ENCODE assay signal across 11 cellular contexts in genomic region chr12:32444895-32445294, GRCh38. TPM values are rescaled to one million over a fixed set of nuclear protein-coding genes. Genes with fewer than 3 reads are reported as not detected.
A peak's percentile ranks its signal among the peaks of the same experiment; 100 is the strongest.
DNase-seq lines count a peak whose midpoint lies in the region; ATAC-seq and TF ChIP-seq lines count a peak whose summit lies in the region.
"Had no signal": no experiment of that assay in that cellular context is flagged by ENCODE, and none has a peak within 500 bp of the region (broad histone marks: within the 10 kb centered on the region; RNA-seq: fewer than 3 reads in every experiment).

No MANE protein-coding gene starts in this region.

- BruUV-seq in A673 (replicated peaks; lab: Mats Ljungman, UMichigan) (no TSS peak), HCT116 (replicated peaks; lab: Mats Ljungman, UMichigan) (no TSS peak)

- peak; percentile 80 for DNase-seq in A673 (ENCODE audit: low spot score)
- DNase-seq in HCT116 (ENCODE audit: low read depth, low spot score): peak; percentile 86
- DNase-seq in RPMI8226: peak; percentile 59
- peak; percentile 79 to 88 for DNase-seq in foreskin fibroblast
- no peak for DNase-seq in stimulated activated effector memory CD8-positive, alpha-beta T cell treated with anti-CD3 and anti-CD28 coated beads, Interleukin-12 subunit alpha, Interleukin-12 subunit beta, amount 100 ng/mL, for 72 hours (ENCODE audit: low spot score in 2 of 2)
- DNase-seq in activated naive CD4-positive, alpha-beta T cell treated with anti-CD3 and anti-CD28 coated beads, Interleukin-2, amount 50 U/mL, for 16 hours: no peak
- no peak for DNase-seq in GM19238 (ENCODE audit: insufficient read length, low spot score)
- no peak for DNase-seq in esophagus muscularis mucosa (ENCODE audit: extremely low spot score)
- DNase-seq: CD4-positive, alpha-beta T cell; thyroid gland had no signal

- H3K4me1 Mint-ChIP-seq in stimulated activated effector memory CD8-positive, alpha-beta T cell treated with anti-CD3 and anti-CD28 coated beads, Interleukin-12 subunit alpha, Interleukin-12 subunit beta, amount 100 ng/mL, for 72 hours: peaks cover 10% of the 10 kb centered on the region

- peaks cover 5% of the 10 kb centered on the region for H3K79me2 ChIP-seq in HCT116 (ENCODE audit: insufficient read depth, low read length)

- H2AFZ ChIP-seq in HCT116 (ENCODE audit: low read depth, low read length, poor library complexity, severe bottlenecking): no peak overlapping the region

- TF ChIP-seq CTCF in A673 (conservative IDR thresholded peaks at IDR 0.05; ENCODE audit: low read depth, low read length) (no peak), HCT116 (IDR thresholded peaks at IDR 0.05 in 2 of 3, conservative IDR thresholded peaks at IDR 0.05 in 1 of 3; ENCODE audit: borderline replicate concordance in 1 of 3, insufficient read depth in 1 of 3, low read depth in 2 of 3, low read length in 2 of 3) (no peak), foreskin fibroblast (IDR thresholded peaks at IDR 0.05; ENCODE audit: low read depth, low read length) (no peak), esophagus muscularis mucosa (IDR thresholded peaks at IDR 0.05) (no peak)

- peak; percentile 73 for ATAC-seq in HCT116
- ATAC-seq in stimulated activated effector memory CD8-positive, alpha-beta T cell treated with anti-CD3 and anti-CD28 coated beads, Interleukin-12 subunit alpha, Interleukin-12 subunit beta, amount 100 ng/mL, for 72 hours: no peak

- H3K4me1 ChIP-seq in A673 (ENCODE audit: insufficient read depth, low read length, poor library complexity, severe bottlenecking) (peaks cover 3% of the 10 kb centered on the region), HCT116 (ENCODE audit: control insufficient read depth in 1 of 2, insufficient read depth in 2 of 2, low read length in 2 of 2) (peaks cover 30 to 55% of the 10 kb centered on the region in 2 experiments), esophagus muscularis mucosa (peaks cover 4 to 17% (median 8%) of the 10 kb centered on the region in 4 donors)

- CTCF ChIA-PET in A673 (lab: Charles Lee) (no interaction called here), HCT116 (lab: Charles Lee) (no interaction called here)

- H3K4me3 ChIP-seq in A673 (ENCODE audit: low read depth, low read length, poor library complexity, severe bottlenecking): no peak overlapping the region
- H3K4me3 ChIP-seq in HCT116 (replicated peaks in 1 of 2; ENCODE audit: low read depth in 1 of 2, low read length in 2 of 2): no peak overlapping the region; a peak in 1 of 4 replicates
- H3K4me3 ChIP-seq in foreskin fibroblast (ENCODE audit: low read depth in 1 of 2, low read length in 2 of 2): no peak overlapping the region
- H3K4me3 ChIP-seq in esophagus muscularis mucosa: no peak overlapping the region
- H3K4me3 ChIP-seq: Peyer's patch, thyroid gland had no signal

- no peak overlapping the region for H3K9ac ChIP-seq in HCT116 (ENCODE audit: low read length)

- RAD21 ChIA-PET in HCT116 (lab: Charles Lee; ENCODE audit: low non-redundant PET in 1 of 2, low total read pairs in 2 of 2, uncharacterized antibody in 2 of 2, unreplicated experiment in 2 of 2): no interaction called here

- H3K9me2 ChIP-seq in HCT116 (ENCODE audit: insufficient read depth): no peaks in the 10 kb centered on the region

- intact Hi-C loops in A673 (cut with micrococcal nuclease; ENCODE audit: unreplicated experiment) (no loop called here), HCT116 (cut with micrococcal nuclease) (no loop called here), esophagus muscularis mucosa (cut with DNase I) (no loop called here)

- POLR2A ChIA-PET in A673 (lab: Charles Lee; ENCODE audit: low non-redundant PET): no interaction called here
- POLR2A ChIA-PET in HCT116 (lab: Charles Lee): no interaction called here

- WGBS in esophagus muscularis mucosa: 20% methylated on average over 2 of the region's 2 CpGs

- TF ChIP-seq POLR2A in HCT116 (IDR thresholded peaks at IDR 0.05; ENCODE audit: borderline replicate concordance, extremely low read depth, insufficient read depth, insufficient read length) (no peak), esophagus muscularis mucosa (IDR thresholded peaks at IDR 0.05; ENCODE audit: low read depth) (no peak)

- no peaks in the 10 kb centered on the region for H3K27me3 ChIP-seq in A673 (replicated peaks; ENCODE audit: insufficient read depth, low read depth, low read length, poor library complexity)
- H3K27me3 ChIP-seq in HCT116 (ENCODE audit: insufficient read depth, low read length): no peaks in the 10 kb centered on the region
- H3K27me3 ChIP-seq in esophagus muscularis mucosa: no peaks in the 10 kb centered on the region
- H3K27me3 ChIP-seq: Peyer's patch, thyroid gland had no signal

- no peaks in the 10 kb centered on the region for H3K9me3 ChIP-seq in A673 (ENCODE audit: low read depth, low read length, poor library complexity, severe bottlenecking)
- no peaks in the 10 kb centered on the region for H3K9me3 ChIP-seq in HCT116 (ENCODE audit: control insufficient read depth in 1 of 2, insufficient read depth in 1 of 2, low read depth in 1 of 2, low read length in 2 of 2)
- H3K9me3 ChIP-seq in esophagus muscularis mucosa: no peaks in the 10 kb centered on the region
- H3K9me3 ChIP-seq: Peyer's patch, thyroid gland had no signal

- H3K36me3 Mint-ChIP-seq in stimulated activated effector memory CD8-positive, alpha-beta T cell treated with anti-CD3 and anti-CD28 coated beads, Interleukin-12 subunit alpha, Interleukin-12 subunit beta, amount 100 ng/mL, for 72 hours: no peaks in the 10 kb centered on the region

- TF ChIP-seq RAD21 in HCT116 (IDR thresholded peaks at IDR 0.05; ENCODE audit: low read depth): 0 out of 2 replicates have a peak, but pooled peaks have one; percentile 7

- no peak overlapping the region for H3K27ac ChIP-seq in A673 (ENCODE audit: low read depth, low read length, poor library complexity, severe bottlenecking)
- peak overlapping the region; percentile 16; the same call in 1 of the 2 replicates for H3K27ac ChIP-seq in HCT116 (ENCODE audit: low read depth, low read length)
- H3K27ac ChIP-seq in esophagus muscularis mucosa (replicated peaks in 1 of 4): no peak overlapping the region
- H3K27ac ChIP-seq: Peyer's patch had no signal

- H3K4me3 Mint-ChIP-seq in stimulated activated effector memory CD8-positive, alpha-beta T cell treated with anti-CD3 and anti-CD28 coated beads, Interleukin-12 subunit alpha, Interleukin-12 subunit beta, amount 100 ng/mL, for 72 hours: no peak overlapping the region
- H3K4me3 Mint-ChIP-seq: CD4-positive, alpha-beta T cell had no signal

- H3K27ac Mint-ChIP-seq in stimulated activated effector memory CD8-positive, alpha-beta T cell treated with anti-CD3 and anti-CD28 coated beads, Interleukin-12 subunit alpha, Interleukin-12 subunit beta, amount 100 ng/mL, for 72 hours: no peak overlapping the region
- H3K27ac Mint-ChIP-seq: CD4-positive, alpha-beta T cell had no signal

- H4K20me1 ChIP-seq in HCT116 (ENCODE audit: insufficient read depth): no peaks in the 10 kb centered on the region

- no peaks in the 10 kb centered on the region for H3K9me3 Mint-ChIP-seq in stimulated activated effector memory CD8-positive, alpha-beta T cell treated with anti-CD3 and anti-CD28 coated beads, Interleukin-12 subunit alpha, Interleukin-12 subunit beta, amount 100 ng/mL, for 72 hours
- H3K9me3 Mint-ChIP-seq: CD4-positive, alpha-beta T cell had no signal

- peak overlapping the region; percentile 57 for H3K4me2 ChIP-seq in HCT116 (ENCODE audit: low read length)

- no peaks in the 10 kb centered on the region for H3K36me3 ChIP-seq in A673 (ENCODE audit: insufficient read depth, low read length, poor library complexity, severe bottlenecking)
- no peaks in the 10 kb centered on the region for H3K36me3 ChIP-seq in HCT116 (ENCODE audit: control insufficient read depth in 1 of 2, insufficient read depth in 2 of 2, low read length in 2 of 2)
- no peaks in the 10 kb centered on the region for H3K36me3 ChIP-seq in esophagus muscularis mucosa
- H3K36me3 ChIP-seq: Peyer's patch, thyroid gland had no signal

- no peak for TF ChIP-seq EP300 in esophagus muscularis mucosa (IDR thresholded peaks at IDR 0.05)

TF ChIP-seq in HCT116, 20 proteins besides CTCF, POLR2A, EP300 and RAD21 (continues in another document):
- TF ChIP-seq SP1 (IDR thresholded peaks at IDR 0.05; ENCODE audit: low read depth): peak; percentile 76
- TF ChIP-seq CBX3 (IDR thresholded peaks at IDR 0.05; ENCODE audit: low read depth): peak; percentile 53; the same call in 1 of the 2 replicates
- TF ChIP-seq, protein P1, sequence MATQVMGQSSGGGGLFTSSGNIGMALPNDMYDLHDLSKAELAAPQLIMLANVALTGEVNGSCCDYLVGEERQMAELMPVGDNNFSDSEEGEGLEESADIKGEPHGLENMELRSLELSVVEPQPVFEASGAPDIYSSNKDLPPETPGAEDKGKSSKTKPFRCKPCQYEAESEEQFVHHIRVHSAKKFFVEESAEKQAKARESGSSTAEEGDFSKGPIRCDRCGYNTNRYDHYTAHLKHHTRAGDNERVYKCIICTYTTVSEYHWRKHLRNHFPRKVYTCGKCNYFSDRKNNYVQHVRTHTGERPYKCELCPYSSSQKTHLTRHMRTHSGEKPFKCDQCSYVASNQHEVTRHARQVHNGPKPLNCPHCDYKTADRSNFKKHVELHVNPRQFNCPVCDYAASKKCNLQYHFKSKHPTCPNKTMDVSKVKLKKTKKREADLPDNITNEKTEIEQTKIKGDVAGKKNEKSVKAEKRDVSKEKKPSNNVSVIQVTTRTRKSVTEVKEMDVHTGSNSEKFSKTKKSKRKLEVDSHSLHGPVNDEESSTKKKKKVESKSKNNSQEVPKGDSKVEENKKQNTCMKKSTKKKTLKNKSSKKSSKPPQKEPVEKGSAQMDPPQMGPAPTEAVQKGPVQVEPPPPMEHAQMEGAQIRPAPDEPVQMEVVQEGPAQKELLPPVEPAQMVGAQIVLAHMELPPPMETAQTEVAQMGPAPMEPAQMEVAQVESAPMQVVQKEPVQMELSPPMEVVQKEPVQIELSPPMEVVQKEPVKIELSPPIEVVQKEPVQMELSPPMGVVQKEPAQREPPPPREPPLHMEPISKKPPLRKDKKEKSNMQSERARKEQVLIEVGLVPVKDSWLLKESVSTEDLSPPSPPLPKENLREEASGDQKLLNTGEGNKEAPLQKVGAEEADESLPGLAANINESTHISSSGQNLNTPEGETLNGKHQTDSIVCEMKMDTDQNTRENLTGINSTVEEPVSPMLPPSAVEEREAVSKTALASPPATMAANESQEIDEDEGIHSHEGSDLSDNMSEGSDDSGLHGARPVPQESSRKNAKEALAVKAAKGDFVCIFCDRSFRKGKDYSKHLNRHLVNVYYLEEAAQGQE (IDR thresholded peaks at IDR 0.05; ENCODE audit: low read depth): no peak
- TF ChIP-seq TCF7L2 (IDR thresholded peaks at IDR 0.05; ENCODE audit: borderline replicate concordance, extremely low read depth, insufficient read depth, insufficient read length): no peak
- 0 out of 2 replicates have a peak, but pooled peaks have one; percentile 40 for TF ChIP-seq SIN3A (IDR thresholded peaks at IDR 0.05; ENCODE audit: low read depth)
- no peak for TF ChIP-seq ELF1 (IDR thresholded peaks at IDR 0.05; ENCODE audit: borderline replicate concordance, low read depth)
- TF ChIP-seq EZH2phosphoT487 (IDR thresholded peaks at IDR 0.05; ENCODE audit: borderline replicate concordance): no peak
- TF ChIP-seq EGR1 (IDR thresholded peaks at IDR 0.05; ENCODE audit: low read depth): no peak

RNA-seq across cellular contexts. Expression of gene FGD4, which starts 45.5 kb away (rescaled TPM):
- 21.5 and 22.6 TPM in 2 replicates for total RNA-seq in A673 (2021)
- total RNA-seq in HCT116 (2021; ENCODE audit: unreplicated experiment): 7.7 TPM
- 1.8 and 2.6 TPM in 2 replicates for polyA plus RNA-seq in HCT116 (2012)
- total RNA-seq in esophagus muscularis mucosa: 10 to 100 TPM; 21.4 to 33.0 (median 26.9) TPM

Comparison
In these comparisons a context has a peak if more than half of its experiments do, and no peak if none do; other contexts are left out.
1. DNase-seq: peak in A673 (single experiment), HCT116 (single experiment), RPMI8226 (single experiment) and foreskin fibroblast (2 of 2); none in stimulated activated effector memory CD8-positive, alpha-beta T cell treated with anti-CD3 and anti-CD28 coated beads, Interleukin-12 subunit alpha, Interleukin-12 subunit beta, amount 100 ng/mL, for 72 hours (0 of 2), activated naive CD4-positive, alpha-beta T cell treated with anti-CD3 and anti-CD28 coated beads, Interleukin-2, amount 50 U/mL, for 16 hours (single experiment), GM19238 (single experiment) and esophagus muscularis mucosa (single experiment).